9 cellular contexts compared by ENCODE assay signal in the genomic region with DNA sequence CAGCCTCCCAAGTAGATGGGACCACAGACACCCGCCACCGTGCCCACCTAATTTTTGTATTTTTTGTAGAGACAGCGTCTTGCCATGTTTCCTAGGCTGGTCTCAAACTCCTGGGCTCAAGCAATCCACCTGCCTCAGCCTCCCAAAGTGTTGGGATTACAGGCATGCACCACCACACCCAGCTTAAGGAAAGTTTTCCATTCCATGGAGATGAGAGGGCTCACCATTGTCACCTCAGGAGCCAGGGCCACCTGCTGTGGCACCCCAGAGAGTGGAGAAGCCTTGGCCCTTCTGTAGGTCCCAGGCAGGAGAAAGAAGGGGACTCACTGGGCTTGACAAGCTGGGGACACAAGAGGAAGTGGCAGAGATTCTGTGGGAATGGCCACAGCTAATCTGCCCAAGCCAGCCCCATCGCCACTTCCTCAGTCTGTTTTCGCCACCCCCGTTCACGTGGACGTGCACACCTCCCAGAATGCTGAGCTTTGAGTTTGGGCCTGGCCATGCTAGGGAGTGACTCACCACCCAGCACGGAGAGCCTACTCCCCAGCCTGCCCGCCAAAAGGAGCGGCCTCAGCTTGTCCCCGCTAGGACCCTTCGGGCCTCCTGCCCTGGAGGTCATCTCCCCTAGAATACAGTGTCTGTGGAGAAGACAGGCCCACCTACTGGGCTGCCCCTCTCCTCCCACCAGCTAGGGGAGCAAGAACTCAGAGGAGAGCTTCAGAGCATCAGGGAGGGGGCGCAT. TPM values are rescaled to one million over a fixed set of nuclear protein-coding genes. Genes with fewer than 3 reads are reported as not detected.
DNase-seq lines count a peak whose midpoint lies in the region; ATAC-seq, FAIRE-seq and TF ChIP-seq lines count a peak whose summit lies in the region.
"Had no signal": no experiment of that assay in that cellular context is flagged by ENCODE, and none has a peak within 500 bp of the region (broad histone marks: within the 10 kb centered on the region; RNA-seq: fewer than 3 reads in every experiment).

No MANE protein-coding gene starts in this region.

- WGBS in suprapubic skin = 31% methylated on average over 14 of the region's 14 CpGs

- FAIRE-seq in astrocyte (lab: Jason Lieb, UNC) = no peak

- H3K4me1 ChIP-seq in astrocyte (ENCODE audit: insufficient read depth, low read length) (peaks cover 28% of the 10 kb centered on the region), suprapubic skin (peaks cover 94% of the 10 kb centered on the region), GM23338 (ENCODE audit: insufficient read depth) (no peaks in the 10 kb centered on the region)

- H3K36me3 ChIP-seq in astrocyte (ENCODE audit: insufficient read depth, low read length) (peaks cover 2% of the 10 kb centered on the region), suprapubic skin (peaks cover under 1% of the 10 kb centered on the region), GM23338 (ENCODE audit: insufficient read depth) (no peaks in the 10 kb centered on the region)

- no peak overlapping the region for H3K4me3 Mint-ChIP-seq in activated T-cell treated with anti-CD3 and anti-CD28 coated beads, Interleukin-2, amount 50 U/mL, for 24 hours
- H3K4me3 Mint-ChIP-seq in astrocyte (ENCODE audit: unreplicated experiment) (peak overlapping the region; percentile 40), GM23338 (no peak overlapping the region)
- H3K4me3 Mint-ChIP-seq: B cell had no signal

- peak overlapping the region; percentile 17 for H3K9ac ChIP-seq in astrocyte (ENCODE audit: low read length)

- no peak for TF ChIP-seq EP300 in suprapubic skin (IDR thresholded peaks at IDR 0.05)

- H3K27me3 Mint-ChIP-seq in activated T-cell treated with anti-CD3 and anti-CD28 coated beads, Interleukin-2, amount 50 U/mL, for 24 hours = no peaks in the 10 kb centered on the region
- H3K27me3 Mint-ChIP-seq in astrocyte (ENCODE audit: low read depth, unreplicated experiment) = no peaks in the 10 kb centered on the region
- peaks cover 8% of the 10 kb centered on the region for H3K27me3 Mint-ChIP-seq in GM23338 (ENCODE audit: insufficient read depth, low read depth, poor library complexity)
- H3K27me3 Mint-ChIP-seq: B cell had no signal

- no peak for TF ChIP-seq POLR2A in suprapubic skin (IDR thresholded peaks at IDR 0.05)

- POLR2A ChIA-PET in GM10248 (lab: Yijun Ruan, JAX) = no interaction called here

- H3K4me2 ChIP-seq in astrocyte (ENCODE audit: low read length) = peak overlapping the region; percentile 14
- H3K4me2 ChIP-seq in GM23338 = no peak overlapping the region

- H3K27ac Mint-ChIP-seq in activated T-cell treated with anti-CD3 and anti-CD28 coated beads, Interleukin-2, amount 50 U/mL, for 24 hours = peak overlapping the region; percentile 69
- H3K27ac Mint-ChIP-seq in astrocyte (ENCODE audit: unreplicated experiment) (peak overlapping the region; percentile 7), GM23338 (no peak overlapping the region)
- H3K27ac Mint-ChIP-seq: B cell had no signal

- no peaks in the 10 kb centered on the region for H3K9me2 ChIP-seq in GM23338 (ENCODE audit: insufficient read depth)

- H3K9me3 ChIP-seq in astrocyte (ENCODE audit: insufficient read depth, low read depth, low read length) = no peaks in the 10 kb centered on the region
- no peaks in the 10 kb centered on the region for H3K9me3 ChIP-seq in suprapubic skin

- no peaks in the 10 kb centered on the region for H3K9me3 Mint-ChIP-seq in activated T-cell treated with anti-CD3 and anti-CD28 coated beads, Interleukin-2, amount 50 U/mL, for 24 hours
- no peaks in the 10 kb centered on the region for H3K9me3 Mint-ChIP-seq in astrocyte (ENCODE audit: unreplicated experiment)
- no peaks in the 10 kb centered on the region; the same call in 2 of the 3 replicates for H3K9me3 Mint-ChIP-seq in GM23338

- ATAC-seq in left colon = no peak
- no peak for ATAC-seq in GM23338
- no peak for ATAC-seq in HG03108 (IDR thresholded peaks at IDR 0.05; ENCODE audit: unreplicated experiment)

- DNase-seq in activated T-cell treated with anti-CD3 and anti-CD28 coated beads, Interleukin-2, amount 50 U/mL, for 24 hours = peak; percentile 47
- DNase-seq in activated T-cell treated with anti-CD3 and anti-CD28 coated beads for 4 hours (no peak), astrocyte (ENCODE audit: low read depth) (peak; percentile 25), left colon (peak; percentile 55 to 78), suprapubic skin (ENCODE audit: low spot score in 2 of 2) (peak; percentile 88 to 94), GM23338 (ENCODE audit: low spot score) (no peak), GM10248 (ENCODE audit: extremely low spot score) (no peak)

- H3F3A ChIP-seq in GM23338 (replicated peaks; ENCODE audit: low read depth) = no peaks in the 10 kb centered on the region

- H3K4me3 ChIP-seq in astrocyte (ENCODE audit: insufficient read depth, low read depth, low read length) (no peak overlapping the region), suprapubic skin (peak overlapping the region; percentile 19), GM23338 (no peak overlapping the region)

- H3K27ac ChIP-seq in astrocyte (ENCODE audit: low read depth, low read length) = no peak overlapping the region
- peak overlapping the region; percentile 88 for H3K27ac ChIP-seq in suprapubic skin
- no peak overlapping the region for H3K27ac ChIP-seq in GM23338 (ENCODE audit: low read depth)

- H4K20me1 ChIP-seq in astrocyte (ENCODE audit: insufficient read depth, low read length) (peaks cover 86% of the 10 kb centered on the region), GM23338 (replicated peaks; ENCODE audit: insufficient read depth) (peaks cover 7% of the 10 kb centered on the region; the same call in 1 of the 2 replicates)

- H3K79me2 ChIP-seq in astrocyte (ENCODE audit: insufficient read depth, low read length) (peaks cover 90% of the 10 kb centered on the region), GM23338 (replicated peaks; ENCODE audit: insufficient read depth) (no peaks in the 10 kb centered on the region)

- H2AFZ ChIP-seq in astrocyte (ENCODE audit: low read depth, low read length) = no peak overlapping the region
- no peak overlapping the region for H2AFZ ChIP-seq in GM23338

- CTCF ChIA-PET in GM10248 (lab: Yijun Ruan, JAX) = interaction anchor here (0.9 to 5.2 kb wide), 4 partner anchors 10 to 77 kb away, joined by 3 to 22 read pairs (median 3); no protein-coding TSS in a partner anchor

- peaks cover 40% of the 10 kb centered on the region for H3K36me3 Mint-ChIP-seq in activated T-cell treated with anti-CD3 and anti-CD28 coated beads, Interleukin-2, amount 50 U/mL, for 24 hours (ENCODE audit: low read depth)
- H3K36me3 Mint-ChIP-seq in astrocyte (ENCODE audit: low read depth, unreplicated experiment) (peaks cover 3% of the 10 kb centered on the region), GM23338 (ENCODE audit: low read depth) (no peaks in the 10 kb centered on the region)

- TF ChIP-seq CTCF in astrocyte (IDR thresholded peaks at IDR 0.05; ENCODE audit: insufficient read depth, low read depth, low read length) (no peak), suprapubic skin (IDR thresholded peaks at IDR 0.05) (no peak), GM23338 (conservative IDR thresholded peaks at IDR 0.05; ENCODE audit: low read depth in 2 of 2) (no peak), GM10248 (IDR thresholded peaks at IDR 0.05; ENCODE audit: control extremely low read depth, extremely low read depth, low read depth, missing control alignments) (no peak)

- intact Hi-C loops in left colon (cut with DNase I, micrococcal nuclease) = no loop called here

- H3K4me1 Mint-ChIP-seq in activated T-cell treated with anti-CD3 and anti-CD28 coated beads, Interleukin-2, amount 50 U/mL, for 24 hours (ENCODE audit: low read depth) = peaks cover 72% of the 10 kb centered on the region
- H3K4me1 Mint-ChIP-seq in astrocyte (ENCODE audit: low read depth, unreplicated experiment) (peaks cover 22% of the 10 kb centered on the region), GM23338 (peaks cover 18% of the 10 kb centered on the region)

- H3K27me3 ChIP-seq in astrocyte (ENCODE audit: insufficient read depth, low read length) = no peaks in the 10 kb centered on the region
- H3K27me3 ChIP-seq in suprapubic skin = no peaks in the 10 kb centered on the region
- H3K27me3 ChIP-seq in GM23338 (ENCODE audit: insufficient read depth) = peaks cover 9% of the 10 kb centered on the region; the same call in 1 of the 2 replicates

TF ChIP-seq in GM23338, 12 proteins besides CTCF, POLR2A, EP300 and RAD21 (continues in another document):
- TF ChIP-seq CREB1 (CRISPR knock-in tag; IDR thresholded peaks at IDR 0.05; ENCODE audit: low read depth) = no peak
- no peak for TF ChIP-seq ZNF114 (CRISPR knock-in tag; IDR thresholded peaks at IDR 0.05)
- TF ChIP-seq, protein P1, sequence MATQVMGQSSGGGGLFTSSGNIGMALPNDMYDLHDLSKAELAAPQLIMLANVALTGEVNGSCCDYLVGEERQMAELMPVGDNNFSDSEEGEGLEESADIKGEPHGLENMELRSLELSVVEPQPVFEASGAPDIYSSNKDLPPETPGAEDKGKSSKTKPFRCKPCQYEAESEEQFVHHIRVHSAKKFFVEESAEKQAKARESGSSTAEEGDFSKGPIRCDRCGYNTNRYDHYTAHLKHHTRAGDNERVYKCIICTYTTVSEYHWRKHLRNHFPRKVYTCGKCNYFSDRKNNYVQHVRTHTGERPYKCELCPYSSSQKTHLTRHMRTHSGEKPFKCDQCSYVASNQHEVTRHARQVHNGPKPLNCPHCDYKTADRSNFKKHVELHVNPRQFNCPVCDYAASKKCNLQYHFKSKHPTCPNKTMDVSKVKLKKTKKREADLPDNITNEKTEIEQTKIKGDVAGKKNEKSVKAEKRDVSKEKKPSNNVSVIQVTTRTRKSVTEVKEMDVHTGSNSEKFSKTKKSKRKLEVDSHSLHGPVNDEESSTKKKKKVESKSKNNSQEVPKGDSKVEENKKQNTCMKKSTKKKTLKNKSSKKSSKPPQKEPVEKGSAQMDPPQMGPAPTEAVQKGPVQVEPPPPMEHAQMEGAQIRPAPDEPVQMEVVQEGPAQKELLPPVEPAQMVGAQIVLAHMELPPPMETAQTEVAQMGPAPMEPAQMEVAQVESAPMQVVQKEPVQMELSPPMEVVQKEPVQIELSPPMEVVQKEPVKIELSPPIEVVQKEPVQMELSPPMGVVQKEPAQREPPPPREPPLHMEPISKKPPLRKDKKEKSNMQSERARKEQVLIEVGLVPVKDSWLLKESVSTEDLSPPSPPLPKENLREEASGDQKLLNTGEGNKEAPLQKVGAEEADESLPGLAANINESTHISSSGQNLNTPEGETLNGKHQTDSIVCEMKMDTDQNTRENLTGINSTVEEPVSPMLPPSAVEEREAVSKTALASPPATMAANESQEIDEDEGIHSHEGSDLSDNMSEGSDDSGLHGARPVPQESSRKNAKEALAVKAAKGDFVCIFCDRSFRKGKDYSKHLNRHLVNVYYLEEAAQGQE (IDR thresholded peaks at IDR 0.05; ENCODE audit: unreplicated experiment) = no peak

RNA-seq across cellular contexts. Expression of a gene that starts 4.8 kb away (rescaled TPM):
- total RNA-seq in astrocyte (41.9 and 42.5 TPM in 2 replicates), left colon (10 to 100 TPM; 29.6 to 32.1 TPM), suprapubic skin (100 to 1,000 TPM in 1 of 4 donors, 10 to 100 TPM in 3; 76.3 to 114 (median 86.2) TPM)
- 10.8 and 15.0 TPM in 2 replicates for total RNA-seq in GM23338 (2014; rRNA removed; shearing (Covaris generic))
- 4.9 and 6.0 TPM in 2 replicates for polyA plus RNA-seq in GM23338 (2016; fragmentation: Nextera tagmentation; extraction: Ambion mirVana)

RNA-seq across cellular contexts. Expression of a gene that starts 16.9 kb away (rescaled TPM):
- total RNA-seq in astrocyte (0.75 and 2.7 TPM in 2 replicates), left colon (1 to 10 TPM; 1.5 to 6.5 TPM), suprapubic skin (1 to 10 TPM; 1.9 to 3.9 (median 3.0) TPM)
- total RNA-seq in GM23338 (2014; rRNA removed; shearing (Covaris generic)) = 13.0 and 16.8 TPM in 2 replicates
- 24.2 and 26.3 TPM in 2 replicates for polyA plus RNA-seq in GM23338 (2016; fragmentation: Nextera tagmentation; extraction: Ambion mirVana)
- total RNA-seq: B cell had no signal

Comparison
In these comparisons a context has a peak if more than half of its experiments do, and no peak if none do; other contexts are left out.
1. DNase-seq: peak in activated T-cell treated with anti-CD3 and anti-CD28 coated beads, Interleukin-2, amount 50 U/mL, for 24 hours (single experiment), astrocyte (single experiment), left colon (2 of 2) and suprapubic skin (2 of 2); none in activated T-cell treated with anti-CD3 and anti-CD28 coated beads for 4 hours (single experiment), GM23338 (single experiment) and GM10248 (single experiment).